Comparison of ENCODE assay signal across 10 cellular contexts in genomic region chr1:50920409-50920808, GRCh38. TPM values are rescaled to one million over a fixed set of nuclear protein-coding genes. Genes with fewer than 3 reads are reported as not detected.
"Had no signal": no experiment of that assay in that cellular context is flagged by ENCODE, and none has a peak within 500 bp of the region (broad histone marks: within the 10 kb centered on the region; RNA-seq: fewer than 3 reads in every experiment).

No MANE protein-coding gene starts in this region.

- H3K27ac ChIP-seq: GM23248 had no signal

- DNase-seq: GM23248, GOT3, H9, HCEC 1CT, HFFc6 had no signal

- H3K36me3 ChIP-seq: HAP-1 had no signal

- H3K9ac ChIP-seq: GM23248 had no signal

- H3K4me3 ChIP-seq: GM23248, GM23338, HAP-1 had no signal

- H3K4me1 ChIP-seq: HAP-1 had no signal

- H3K4me2 ChIP-seq: GM23338 had no signal

- H2AFZ ChIP-seq: GM23248, GM23338 had no signal

- FAIRE-seq: H1, H54 had no signal

- ATAC-seq: GM23338, HCT116 had no signal

RNA-seq across cellular contexts. Expression of gene CDKN2C, which starts 49.6 kb away (rescaled TPM):
- total RNA-seq: GM23338, H1, H9 had no signal
- polyA plus RNA-seq: GM23338, H1 had no signal
